ENCODE assay signal across 9 cellular contexts in the genomic region with DNA sequence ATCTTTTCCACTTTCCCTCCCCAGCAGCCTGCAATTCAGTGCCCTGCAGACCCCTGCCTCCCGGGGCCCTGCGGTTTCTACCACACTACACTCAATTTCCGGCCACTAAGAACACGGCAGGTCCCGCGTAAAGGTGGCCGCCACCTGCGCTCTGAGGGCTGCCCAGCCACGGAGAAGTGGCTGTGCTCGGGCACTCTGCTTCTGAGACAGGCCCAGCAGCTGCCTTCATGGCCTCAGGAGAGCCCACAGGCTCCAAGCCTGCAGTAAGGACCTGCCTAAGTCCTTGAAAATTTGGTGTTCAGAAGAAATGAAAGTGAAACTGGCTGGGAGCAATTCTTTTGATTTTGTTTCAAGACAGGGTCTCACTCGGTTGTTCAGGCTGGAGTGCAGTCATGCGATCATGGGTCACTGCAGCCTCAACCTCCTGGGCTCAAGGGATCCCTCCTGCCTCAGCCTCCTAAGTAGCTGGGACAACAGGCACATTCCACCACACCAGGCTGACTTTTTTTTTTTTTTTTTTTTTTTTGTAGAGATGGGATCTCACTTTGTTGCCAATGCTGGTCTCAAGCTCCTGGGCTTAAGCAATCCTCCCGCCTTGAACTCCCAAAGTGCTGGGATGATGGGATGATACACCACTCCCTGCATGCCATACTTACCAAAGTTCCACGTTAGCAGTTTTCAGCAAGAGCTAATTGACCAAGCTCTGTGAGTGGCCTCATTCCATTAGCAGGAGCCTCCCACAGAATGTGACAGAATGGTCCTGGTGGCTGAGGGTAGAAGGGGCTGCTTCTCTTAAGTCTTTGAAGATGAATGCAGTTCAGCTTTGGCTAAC. TPM values are rescaled to one million over a fixed set of nuclear protein-coding genes. Genes with fewer than 3 reads are reported as not detected.
DNase-seq lines count a peak whose midpoint lies in the region; TF ChIP-seq lines count a peak whose summit lies in the region.
"Had no signal": no experiment of that assay in that cellular context is flagged by ENCODE, and none has a peak within 500 bp of the region (broad histone marks: within the 10 kb centered on the region; RNA-seq: fewer than 3 reads in every experiment).

No MANE protein-coding gene starts in this region.

- no peak for TF ChIP-seq POLR2A in spleen (IDR thresholded peaks at IDR 0.05)

- no peaks in the 10 kb centered on the region for H3K9me2 ChIP-seq in MM.1S (replicated peaks; ENCODE audit: insufficient read depth, low read length)

- H3K27ac ChIP-seq in MM.1S (ENCODE audit: low read length) (peak overlapping the region; percentile 80; the same call in 1 of the 2 replicates), spleen (peak overlapping the region in 3 of 8 donors; percentile 20 to 32 (median 25))

- peaks cover 30% of the 10 kb centered on the region for H3K4me1 ChIP-seq in MM.1S (ENCODE audit: low read length)
- H3K4me1 ChIP-seq in spleen: peaks cover 4 to 18% (median 7%) of the 10 kb centered on the region in 6 donors

- POLR2A ChIA-PET in HEK293T (lab: Yijun Ruan, JAX): no interaction called here

- DNase-seq in GM13977 (ENCODE audit: low spot score) (peak; percentile 58), MM.1S (peak; percentile 78), spleen (peak; percentile 74), cortex of kidney (lab: John Stamatoyannopoulos, UW) (no peak), NCI-H146 treated with DMSO at 0.1 percent for 48 hours (lab: John Stamatoyannopoulos, UW; ENCODE audit: unreplicated experiment) (no peak), HEK293T (ENCODE audit: extremely low spot score) (no peak)
- peak; percentile 13 for DNase-seq in central memory CD4-positive, alpha-beta T cell

- TF ChIP-seq CTCF in GM13977 (IDR thresholded peaks at IDR 0.05; ENCODE audit: extremely low read depth, insufficient read depth, missing control alignments) (no peak), MM.1S (IDR thresholded peaks at IDR 0.05; ENCODE audit: low read length) (no peak), spleen (IDR thresholded peaks at IDR 0.05 in 8 of 11, conservative IDR thresholded peaks at IDR 0.05 in 3 of 11) (no peak)

- H3K36me3 ChIP-seq in MM.1S (replicated peaks; ENCODE audit: insufficient read depth, low read length): no peaks in the 10 kb centered on the region
- H3K36me3 ChIP-seq in spleen: no peaks in the 10 kb centered on the region

- peak overlapping the region; percentile 34; the same call in 1 of the 2 replicates for H3K4me3 ChIP-seq in MM.1S (ENCODE audit: low read length)
- peak overlapping the region in 6 of 8 donors; percentile 20 to 60 (median 28) for H3K4me3 ChIP-seq in spleen

- H3K4me2 ChIP-seq in MM.1S (ENCODE audit: low read depth, low read length): peak overlapping the region; percentile 91

- peak overlapping the region; percentile 95 for H2AFZ ChIP-seq in MM.1S (ENCODE audit: low read length)

- CTCF ChIA-PET in HEK293T (lab: Yijun Ruan, JAX): no interaction called here

- in situ Hi-C loops in GM13977 (cut with MboI; ENCODE audit: low pct_unique_long_range_greater_than_20kb, low sequenced_read_pairs, unreplicated experiment): no loop called here

- H3K27me3 ChIP-seq in MM.1S (replicated peaks; ENCODE audit: insufficient read depth, low read length): no peaks in the 10 kb centered on the region
- peaks cover 0 to 7% (median 0%) of the 10 kb centered on the region in 7 donors for H3K27me3 ChIP-seq in spleen (replicated peaks in 1 of 7)

- H3K79me2 ChIP-seq in MM.1S (ENCODE audit: low read length): no peaks in the 10 kb centered on the region

- H4K20me1 ChIP-seq in MM.1S (ENCODE audit: insufficient read depth, low read length): no peaks in the 10 kb centered on the region

- H3K9ac ChIP-seq in MM.1S (ENCODE audit: low read length): peak overlapping the region; percentile 53; the same call in 1 of the 2 replicates

- H3K9me3 ChIP-seq in MM.1S (replicated peaks; ENCODE audit: insufficient read depth, low read length) (no peaks in the 10 kb centered on the region), spleen (peaks cover 0 to 12% (median 6%) of the 10 kb centered on the region in 8 donors)

- intact Hi-C loops in spleen (cut with DNase I; ENCODE audit: low total_unique reads): no loop called here

- 26 to 36% (median 35%) methylated on average over 13 to 14 of the region's 14 CpGs for WGBS in spleen, 5 donors

- peaks cover 22% of the 10 kb centered on the region for H3F3A ChIP-seq in MM.1S (ENCODE audit: insufficient read depth, low read length)

TF ChIP-seq in HEK293T, 16 proteins besides CTCF, POLR2A, EP300 and RAD21:
- TF ChIP-seq ELF4 (IDR thresholded peaks at IDR 0.05) (no peak), NFRKB (IDR thresholded peaks at IDR 0.05) (no peak), CTBP1 (IDR thresholded peaks at IDR 0.05; ENCODE audit: borderline replicate concordance) (no peak), SUZ12 (IDR thresholded peaks at IDR 0.05) (no peak), FOXA1 (IDR thresholded peaks at IDR 0.05) (no peak), FOXM1 (IDR thresholded peaks at IDR 0.05; ENCODE audit: borderline replicate concordance) (no peak), BHLHE40 (IDR thresholded peaks at IDR 0.05; ENCODE audit: borderline replicate concordance) (no peak), FOXK2 (IDR thresholded peaks at IDR 0.05) (no peak), L3MBTL2 (conservative IDR thresholded peaks at IDR 0.05) (no peak)

RNA-seq across cellular contexts. Expression of gene ALPP, which starts 14.6 kb away (rescaled TPM):
- not detected for total RNA-seq in spleen
- polyA plus RNA-seq in spleen: not detected
- total RNA-seq: liver, SK-MEL-5 had no signal
- polyA plus RNA-seq: liver had no signal

RNA-seq across cellular contexts. Expression of gene ALPG, which starts 42.6 kb away (rescaled TPM):
- total RNA-seq in spleen: not detected
- polyA plus RNA-seq in spleen: not detected
- total RNA-seq: liver, SK-MEL-5 had no signal
- polyA plus RNA-seq: liver had no signal

Comparison
In these comparisons a context has a peak if more than half of its experiments do, and no peak if none do; other contexts are left out.
1. DNase-seq: peak in GM13977 (single experiment), MM.1S (single experiment), central memory CD4-positive, alpha-beta T cell (single experiment) and spleen (single experiment); none in cortex of kidney (single experiment), NCI-H146 treated with DMSO at 0.1 percent for 48 hours (single experiment) and HEK293T (single experiment).